Comparison of ENCODE assay signal across 21 cellular contexts in the genomic region with DNA sequence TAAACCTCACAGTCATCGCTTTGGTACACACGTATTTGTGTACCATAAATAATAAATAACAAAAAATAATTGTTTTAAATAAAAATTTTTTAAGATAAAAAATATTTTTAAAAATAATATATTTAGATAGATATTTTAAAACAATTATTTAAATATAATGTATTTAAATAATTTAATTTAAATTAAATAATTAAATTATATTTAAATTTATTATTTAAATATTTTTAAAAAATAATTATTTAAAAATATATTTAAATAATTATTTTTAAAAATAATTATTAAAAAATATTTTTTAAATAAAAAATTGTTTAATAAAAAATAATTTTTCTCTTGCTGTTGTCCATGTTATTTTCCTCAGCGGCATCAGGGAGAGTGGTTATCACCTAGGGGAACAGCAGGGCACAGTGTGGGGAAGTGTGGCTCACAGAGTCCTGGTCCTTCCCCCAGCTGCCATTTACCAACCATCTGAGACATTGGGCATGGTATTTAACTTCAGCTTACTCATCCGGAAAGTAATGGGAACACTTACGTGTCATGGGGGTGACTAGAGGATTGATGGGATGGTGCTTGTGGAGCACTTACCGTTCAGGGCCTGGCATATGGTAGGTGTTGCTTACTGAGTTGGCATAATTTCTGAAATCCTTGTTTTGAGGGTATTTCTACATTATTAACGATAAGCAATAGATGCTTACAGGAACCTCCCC.
DNase-seq lines count a peak whose midpoint lies in the region; ATAC-seq and TF ChIP-seq lines count a peak whose summit lies in the region.
"Had no signal": no experiment of that assay in that cellular context is flagged by ENCODE, and none has a peak within 500 bp of the region (broad histone marks: within the 10 kb centered on the region; RNA-seq: fewer than 3 reads in every experiment).

No MANE protein-coding gene starts in this region.

- H3K4me3 ChIP-seq in AG10803 (ENCODE audit: low read length): no peak overlapping the region
- H3K4me3 ChIP-seq: body of pancreas had no signal

- peak overlapping the region; percentile 38; the same call in 1 of the 2 replicates for H3K4me3 Mint-ChIP-seq in HFFc6
- H3K4me3 Mint-ChIP-seq in stimulated activated naive B cell treated with anti-CD40 and anti-IgM and Interleukin-4, amounts not matched to agents 10 μg/mL and 1 μg/mL and 100 μg/mL, for 72 hours: no peak overlapping the region
- H3K4me3 Mint-ChIP-seq: activated naive CD4-positive, alpha-beta T cell treated with anti-CD3 and anti-CD28 coated beads, Interleukin-2, amount 10 ng/mL, durations not matched to agents 7 days and 5 days; B cell; memory B cell; T-helper 1 cell treated with Interleukin-12 subunit alpha and Interleukin-12 subunit beta and Interleukin-4 antibody, amounts not matched to agents 30 μg/mL and 1 μg/mL, for 36 hours; type B pancreatic cell had no signal

- no peaks in the 10 kb centered on the region; the same call in 1 of the 2 replicates for H3K27me3 Mint-ChIP-seq in HFFc6 (ENCODE audit: insufficient read depth)
- peaks cover 0 to 4% of the 10 kb centered on the region in 2 donors for H3K27me3 Mint-ChIP-seq in stimulated activated naive B cell treated with anti-CD40 and anti-IgM and Interleukin-4, amounts not matched to agents 10 μg/mL and 1 μg/mL and 100 μg/mL, for 72 hours
- H3K27me3 Mint-ChIP-seq: activated naive CD4-positive, alpha-beta T cell treated with anti-CD3 and anti-CD28 coated beads, Interleukin-2, amount 10 ng/mL, durations not matched to agents 7 days and 5 days; B cell had no signal

- H3K9me3 Mint-ChIP-seq in HFFc6: no peaks in the 10 kb centered on the region
- no peaks in the 10 kb centered on the region for H3K9me3 Mint-ChIP-seq in stimulated activated naive B cell treated with anti-CD40 and anti-IgM and Interleukin-4, amounts not matched to agents 10 μg/mL and 1 μg/mL and 100 μg/mL, for 72 hours
- H3K9me3 Mint-ChIP-seq: activated naive CD4-positive, alpha-beta T cell treated with anti-CD3 and anti-CD28 coated beads, Interleukin-2, amount 10 ng/mL, durations not matched to agents 7 days and 5 days; memory B cell; T-helper 1 cell treated with Interleukin-12 subunit alpha and Interleukin-12 subunit beta and Interleukin-4 antibody, amounts not matched to agents 30 μg/mL and 1 μg/mL, for 36 hours; type B pancreatic cell had no signal

- peak overlapping the region; percentile 98 for H3K27ac Mint-ChIP-seq in HFFc6
- no peak overlapping the region for H3K27ac Mint-ChIP-seq in stimulated activated naive B cell treated with anti-CD40 and anti-IgM and Interleukin-4, amounts not matched to agents 10 μg/mL and 1 μg/mL and 100 μg/mL, for 72 hours
- H3K27ac Mint-ChIP-seq: activated naive CD4-positive, alpha-beta T cell treated with anti-CD3 and anti-CD28 coated beads, Interleukin-2, amount 10 ng/mL, durations not matched to agents 7 days and 5 days; B cell; memory B cell; T-helper 1 cell treated with Interleukin-12 subunit alpha and Interleukin-12 subunit beta and Interleukin-4 antibody, amounts not matched to agents 30 μg/mL and 1 μg/mL, for 36 hours; type B pancreatic cell had no signal

- DNase-seq in AG10803 (ENCODE audit: low read depth): peak; percentile 52
- peak; percentile 40 for DNase-seq in HFFc6
- peak; percentile 11 for DNase-seq in T1000 (lab: John Stamatoyannopoulos, UW)
- DNase-seq in kidney tubule cell (ENCODE audit: low spot score): peak; percentile 92
- DNase-seq in stimulated activated naive B cell treated with anti-CD40 and anti-IgM and Interleukin-4, amounts not matched to agents 10 μg/mL and 1 μg/mL and 100 μg/mL, for 72 hours: no peak
- no peak for DNase-seq in NCI-H146 treated with DMSO at 0.1 percent for 48 hours (lab: John Stamatoyannopoulos, UW; ENCODE audit: unreplicated experiment)
- DNase-seq: activated CD4-positive, alpha-beta T cell treated with anti-CD3 and anti-CD28 coated beads for 1 hour; activated naive CD4-positive, alpha-beta T cell treated with anti-CD3 and anti-CD28 coated beads, Interleukin-2, amount 10 ng/mL, durations not matched to agents 7 days and 5 days; body of pancreas; DMS 273 treated with DMSO at 0.1 percent for 48 hours; GOT3; NCI-H1694 treated with DMSO at 0.1 percent for 48 hours; RPMI8226; stimulated activated CD4-positive, alpha-beta T cell treated with anti-CD3 and anti-CD28 coated beads, Interleukin-4, amount 100 ng/mL, for 1 hour had no signal

- peaks cover 93% of the 10 kb centered on the region for H3K4me1 Mint-ChIP-seq in HFFc6 (ENCODE audit: low read depth)
- H3K4me1 Mint-ChIP-seq in stimulated activated naive B cell treated with anti-CD40 and anti-IgM and Interleukin-4, amounts not matched to agents 10 μg/mL and 1 μg/mL and 100 μg/mL, for 72 hours: no peaks in the 10 kb centered on the region
- H3K4me1 Mint-ChIP-seq: activated naive CD4-positive, alpha-beta T cell treated with anti-CD3 and anti-CD28 coated beads, Interleukin-2, amount 10 ng/mL, durations not matched to agents 7 days and 5 days; B cell; memory B cell had no signal

- ATAC-seq in stimulated activated naive B cell treated with anti-CD40 and anti-IgM and Interleukin-4, amounts not matched to agents 10 μg/mL and 1 μg/mL and 100 μg/mL, for 72 hours (replicated peaks): no peak
- no peak for ATAC-seq in GM18505 (IDR thresholded peaks at IDR 0.05; ENCODE audit: unreplicated experiment)
- ATAC-seq in GM19324 (IDR thresholded peaks at IDR 0.05; ENCODE audit: low FRiP score, unreplicated experiment): no peak
- ATAC-seq: body of pancreas, sciatic nerve had no signal

- no peak for TF ChIP-seq CTCF in AG10803 (conservative IDR thresholded peaks at IDR 0.05; ENCODE audit: low read length)
- no peak for TF ChIP-seq CTCF in HFFc6 (IDR thresholded peaks at IDR 0.05)

- no peak for TF ChIP-seq POLR2A in GM18505 (IDR thresholded peaks at IDR 0.05; ENCODE audit: borderline replicate concordance, extremely low read depth, insufficient read depth, insufficient read length)

- H3K36me3 Mint-ChIP-seq in HFFc6 (ENCODE audit: low read depth): peaks cover 14% of the 10 kb centered on the region
- H3K36me3 Mint-ChIP-seq in stimulated activated naive B cell treated with anti-CD40 and anti-IgM and Interleukin-4, amounts not matched to agents 10 μg/mL and 1 μg/mL and 100 μg/mL, for 72 hours: no peaks in the 10 kb centered on the region
- H3K36me3 Mint-ChIP-seq: activated naive CD4-positive, alpha-beta T cell treated with anti-CD3 and anti-CD28 coated beads, Interleukin-2, amount 10 ng/mL, durations not matched to agents 7 days and 5 days; memory B cell; type B pancreatic cell had no signal

Comparison
In these comparisons a context has a peak if more than half of its experiments do, and no peak if none do; other contexts are left out.
1. DNase-seq: peak in AG10803 (single experiment), HFFc6 (single experiment), T1000 (single experiment) and kidney tubule cell (single experiment); none in stimulated activated naive B cell treated with anti-CD40 and anti-IgM and Interleukin-4, amounts not matched to agents 10 μg/mL and 1 μg/mL and 100 μg/mL, for 72 hours (single experiment) and NCI-H146 treated with DMSO at 0.1 percent for 48 hours (single experiment).